ENCODE assay signal across 7 cellular contexts in genomic region chr19:1070931-1071791, GRCh38. TPM values are rescaled to one million over a fixed set of nuclear protein-coding genes. Genes with fewer than 3 reads are reported as not detected.
DNase-seq lines count a peak whose midpoint lies in the region; ATAC-seq and TF ChIP-seq lines count a peak whose summit lies in the region.
"Had no signal": no experiment of that assay in that cellular context is flagged by ENCODE, and none has a peak within 500 bp of the region (broad histone marks: within the 10 kb centered on the region; RNA-seq: fewer than 3 reads in every experiment).

No MANE protein-coding gene starts in this region.

- intact Hi-C loops in lower lobe of right lung (cut with DNase I) = no loop called here

- TF ChIP-seq CTCF in nephron progenitor cell (IDR thresholded peaks at IDR 0.05) (no peak), lower lobe of right lung (IDR thresholded peaks at IDR 0.05) (no peak)

- H3K4me1 ChIP-seq in HUES6 (ENCODE audit: control insufficient read depth, insufficient read depth, low read length) = peaks cover 11% of the 10 kb centered on the region
- H3K4me1 ChIP-seq in adipocyte (ENCODE audit: control insufficient read depth, insufficient read depth, low read length) = no peaks in the 10 kb centered on the region
- H3K4me1 ChIP-seq in lower lobe of right lung = peaks cover 70% of the 10 kb centered on the region

- peaks cover 18% of the 10 kb centered on the region for H3K36me3 ChIP-seq in HUES6 (ENCODE audit: control insufficient read depth, insufficient read depth, low read length)
- no peaks in the 10 kb centered on the region for H3K36me3 ChIP-seq in adipocyte (ENCODE audit: control insufficient read depth, insufficient read depth, low read length, severe bottlenecking)
- H3K36me3 ChIP-seq in lower lobe of right lung = peaks cover 23% of the 10 kb centered on the region

- H3K27ac Mint-ChIP-seq in nephron progenitor cell = no peak overlapping the region

- H3K27me3 ChIP-seq in HUES6 (ENCODE audit: control insufficient read depth, insufficient read depth, low read length) (peaks cover 51% of the 10 kb centered on the region), adipocyte (replicated peaks; ENCODE audit: control insufficient read depth, insufficient read depth, low read length) (peaks cover 35% of the 10 kb centered on the region), lower lobe of right lung (ENCODE audit: low read depth) (peaks cover 8% of the 10 kb centered on the region)

- peak overlapping the region; percentile 82 for H3K4me3 Mint-ChIP-seq in nephron progenitor cell

- H3K4me3 ChIP-seq in HUES6 (ENCODE audit: low read depth, low read length) (peak overlapping the region; percentile 69), adipocyte (ENCODE audit: low read length) (no peak overlapping the region), lower lobe of right lung (no peak overlapping the region)

- H3K4me1 Mint-ChIP-seq in nephron progenitor cell = peaks cover 20% of the 10 kb centered on the region

- peak; percentile 43 for DNase-seq in adipocyte (ENCODE audit: low read depth)
- DNase-seq in nephron progenitor cell = peak; percentile 73
- no peak for DNase-seq in lower lobe of right lung
- DNase-seq: NCI-H2107, occipital lobe had no signal

- no peak overlapping the region for H3K27ac ChIP-seq in HUES6 (ENCODE audit: low read depth, low read length)
- H3K27ac ChIP-seq in lower lobe of right lung = no peak overlapping the region

- H3K9ac ChIP-seq in HUES6 (ENCODE audit: low read length) = peak overlapping the region; percentile 33
- no peak overlapping the region for H3K9ac ChIP-seq in adipocyte (ENCODE audit: low read length)

- ATAC-seq in HG02938 (IDR thresholded peaks at IDR 0.05; ENCODE audit: unreplicated experiment) (no peak), lower lobe of right lung (no peak)

- peaks cover 6% of the 10 kb centered on the region for H3K36me3 Mint-ChIP-seq in nephron progenitor cell (ENCODE audit: low read depth)

- no peaks in the 10 kb centered on the region for H3K9me3 Mint-ChIP-seq in nephron progenitor cell

- H3K27me3 Mint-ChIP-seq in nephron progenitor cell (ENCODE audit: low read depth, poor library complexity) = peaks cover 61% of the 10 kb centered on the region

- H3K9me3 ChIP-seq in HUES6 (ENCODE audit: control insufficient read depth, insufficient read depth, low read depth, low read length) = no peaks in the 10 kb centered on the region
- no peaks in the 10 kb centered on the region for H3K9me3 ChIP-seq in adipocyte (ENCODE audit: control insufficient read depth, low read length)
- H3K9me3 ChIP-seq in lower lobe of right lung = no peaks in the 10 kb centered on the region

RNA-seq across cellular contexts. Expression of gene ARHGAP45, which starts 4.2 kb away (rescaled TPM):
- 83.5 TPM for total RNA-seq in lower lobe of right lung

RNA-seq across cellular contexts. Expression of gene POLR2E, which starts 24.0 kb away (rescaled TPM):
- total RNA-seq in lower lobe of right lung = 158 TPM

RNA-seq across cellular contexts. Expression of gene ABCA7, which starts 31.3 kb away (rescaled TPM):
- total RNA-seq in lower lobe of right lung = 53.3 TPM

RNA-seq across cellular contexts. Expression of gene GPX4, which starts 32.6 kb away (rescaled TPM):
- 378 TPM for total RNA-seq in lower lobe of right lung

RNA-seq across cellular contexts. Expression of gene CNN2, which starts 44.8 kb away (rescaled TPM):
- 158 TPM for total RNA-seq in lower lobe of right lung
